ENCODE assay signal across 12 cellular contexts in genomic region chr1:211695135-211695816, GRCh38. TPM values are rescaled to one million over a fixed set of nuclear protein-coding genes. Genes with fewer than 3 reads are reported as not detected.
DNase-seq lines count a peak whose midpoint lies in the region; ATAC-seq and TF ChIP-seq lines count a peak whose summit lies in the region.
"Had no signal": no experiment of that assay in that cellular context is flagged by ENCODE, and none has a peak within 500 bp of the region (broad histone marks: within the 10 kb centered on the region; RNA-seq: fewer than 3 reads in every experiment).

No MANE protein-coding gene starts in this region.

- H3K36me3 ChIP-seq in prostate gland = no peaks in the 10 kb centered on the region
- H3K36me3 ChIP-seq in left ventricle myocardium inferior = no peaks in the 10 kb centered on the region
- no peaks in the 10 kb centered on the region for H3K36me3 ChIP-seq in effector memory CD4-positive, alpha-beta T cell (ENCODE audit: control insufficient read depth, insufficient read depth, low read length)
- H3K36me3 ChIP-seq: gastrocnemius medialis had no signal

- H3K36me3 Mint-ChIP-seq in activated CD8-positive, alpha-beta T cell treated with anti-CD3 and anti-CD28 coated beads for 36 hours (ENCODE audit: low read depth) = no peaks in the 10 kb centered on the region
- H3K36me3 Mint-ChIP-seq: activated naive CD4-positive, alpha-beta T cell treated with anti-CD3 and anti-CD28 coated beads, Interleukin-2, amount 50 U/mL, for 24 hours had no signal

- H3K9me3 Mint-ChIP-seq in activated CD8-positive, alpha-beta T cell treated with anti-CD3 and anti-CD28 coated beads for 36 hours = no peaks in the 10 kb centered on the region
- H3K9me3 Mint-ChIP-seq: activated naive CD4-positive, alpha-beta T cell treated with anti-CD3 and anti-CD28 coated beads, Interleukin-2, amount 50 U/mL, for 24 hours; stimulated activated naive CD8-positive, alpha-beta T cell treated with anti-CD3 and anti-CD28 coated beads, Interleukin-15, Interleukin-2, amounts not matched to agents 100 ng/mL and 50 ng/mL, for 24 hours had no signal

- H3K9me3 ChIP-seq in prostate gland (no peaks in the 10 kb centered on the region), left ventricle myocardium inferior (replicated peaks) (no peaks in the 10 kb centered on the region)
- no peaks in the 10 kb centered on the region for H3K9me3 ChIP-seq in effector memory CD4-positive, alpha-beta T cell (ENCODE audit: control insufficient read depth, low read length)
- H3K9me3 ChIP-seq: gastrocnemius medialis had no signal

- H3K4me1 Mint-ChIP-seq in activated CD8-positive, alpha-beta T cell treated with anti-CD3 and anti-CD28 coated beads for 36 hours (ENCODE audit: low read depth) = peaks cover 24% of the 10 kb centered on the region

- H3K27me3 Mint-ChIP-seq in activated CD8-positive, alpha-beta T cell treated with anti-CD3 and anti-CD28 coated beads for 36 hours = no peaks in the 10 kb centered on the region
- H3K27me3 Mint-ChIP-seq: activated naive CD4-positive, alpha-beta T cell treated with anti-CD3 and anti-CD28 coated beads, Interleukin-2, amount 50 U/mL, for 24 hours; stimulated activated naive CD8-positive, alpha-beta T cell treated with anti-CD3 and anti-CD28 coated beads, Interleukin-15, Interleukin-2, amounts not matched to agents 100 ng/mL and 50 ng/mL, for 24 hours had no signal

- H3K4me1 ChIP-seq in prostate gland (replicated peaks) (no peaks in the 10 kb centered on the region), left ventricle myocardium inferior (peaks cover 11% of the 10 kb centered on the region)
- H3K4me1 ChIP-seq in effector memory CD4-positive, alpha-beta T cell (ENCODE audit: control insufficient read depth, insufficient read depth, low read length, poor library complexity, severe bottlenecking) = no peaks in the 10 kb centered on the region
- H3K4me1 ChIP-seq: gastrocnemius medialis had no signal

- no peak overlapping the region for H3K4me3 Mint-ChIP-seq in activated CD8-positive, alpha-beta T cell treated with anti-CD3 and anti-CD28 coated beads for 36 hours
- H3K4me3 Mint-ChIP-seq: activated naive CD4-positive, alpha-beta T cell treated with anti-CD3 and anti-CD28 coated beads, Interleukin-2, amount 50 U/mL, for 24 hours; stimulated activated naive CD8-positive, alpha-beta T cell treated with anti-CD3 and anti-CD28 coated beads, Interleukin-15, Interleukin-2, amounts not matched to agents 100 ng/mL and 50 ng/mL, for 24 hours had no signal

- no peak overlapping the region for H3K27ac ChIP-seq in prostate gland
- H3K27ac ChIP-seq in left ventricle myocardium inferior (replicated peaks) = no peak overlapping the region
- H3K27ac ChIP-seq in effector memory CD4-positive, alpha-beta T cell (ENCODE audit: insufficient read depth, low read length, poor library complexity, severe bottlenecking) = no peak overlapping the region
- H3K27ac ChIP-seq: gastrocnemius medialis, SK-N-MC had no signal

- intact Hi-C loops in activated CD8-positive, alpha-beta T cell treated with anti-CD3 and anti-CD28 coated beads for 36 hours (cut with micrococcal nuclease) = loop anchor here (5.0 to 10.0 kb wide), 3 partner anchors 137 to 337 kb away; partner anchors contain the start of gene LPGAT1
- intact Hi-C loops in prostate gland (cut with DNase I) = no loop called here
- intact Hi-C loops in left ventricle myocardium inferior (cut with micrococcal nuclease) = loop anchor here (5.0 kb wide), 1 partner anchor 137 kb away; the partner anchor contains the start of gene LPGAT1

- no peak for TF ChIP-seq POLR2A in prostate gland (IDR thresholded peaks at IDR 0.05)

- DNase-seq in GDM1 (lab: John Stamatoyannopoulos, UW) = peak; percentile 64
- DNase-seq in activated CD8-positive, alpha-beta T cell treated with anti-CD3 and anti-CD28 coated beads for 36 hours = peak; percentile 64
- no peak for DNase-seq in prostate gland (ENCODE audit: low spot score)
- DNase-seq in NCI-H748 (lab: John Stamatoyannopoulos, UW; ENCODE audit: unreplicated experiment) = no peak
- DNase-seq in left ventricle myocardium inferior = no peak
- DNase-seq in effector memory CD4-positive, alpha-beta T cell = no peak
- DNase-seq: gastrocnemius medialis had no signal

- CTCF ChIA-PET in activated CD8-positive, alpha-beta T cell treated with anti-CD3 and anti-CD28 coated beads for 36 hours (lab: Charles Lee) = interaction anchor here (2.2 to 13.1 kb wide), 3 partner anchors 14 to 761 kb away, joined by 7 to 185 read pairs (median 30); no protein-coding TSS in a partner anchor

- POLR2A ChIA-PET in activated CD8-positive, alpha-beta T cell treated with anti-CD3 and anti-CD28 coated beads for 36 hours (lab: Charles Lee) = interaction anchor here (0.6 to 1.0 kb wide), 2 partner anchors 21 to 667 kb away, joined by 3 read pairs; no protein-coding TSS in a partner anchor

- H3K27me3 ChIP-seq in prostate gland (replicated peaks; ENCODE audit: insufficient read depth) (no peaks in the 10 kb centered on the region), left ventricle myocardium inferior (ENCODE audit: low read depth) (peaks cover 7% of the 10 kb centered on the region)
- no peaks in the 10 kb centered on the region for H3K27me3 ChIP-seq in effector memory CD4-positive, alpha-beta T cell (replicated peaks; ENCODE audit: control insufficient read depth, insufficient read depth, low read length, poor library complexity, severe bottlenecking)
- H3K27me3 ChIP-seq: gastrocnemius medialis had no signal

- H3K27ac Mint-ChIP-seq in activated CD8-positive, alpha-beta T cell treated with anti-CD3 and anti-CD28 coated beads for 36 hours = no peak overlapping the region
- H3K27ac Mint-ChIP-seq: activated naive CD4-positive, alpha-beta T cell treated with anti-CD3 and anti-CD28 coated beads, Interleukin-2, amount 50 U/mL, for 24 hours; stimulated activated naive CD8-positive, alpha-beta T cell treated with anti-CD3 and anti-CD28 coated beads, Interleukin-15, Interleukin-2, amounts not matched to agents 100 ng/mL and 50 ng/mL, for 24 hours had no signal

- WGBS in prostate gland = 76% methylated on average over 10 of the region's 10 CpGs

- TF ChIP-seq CTCF in activated CD8-positive, alpha-beta T cell treated with anti-CD3 and anti-CD28 coated beads for 36 hours (IDR thresholded peaks at IDR 0.05) = no peak
- TF ChIP-seq CTCF in prostate gland (IDR thresholded peaks at IDR 0.05) (no peak), left ventricle myocardium inferior (IDR thresholded peaks at IDR 0.05; ENCODE audit: borderline replicate concordance) (no peak)

- ATAC-seq in GM19438 (IDR thresholded peaks at IDR 0.05; ENCODE audit: low read depth, unreplicated experiment) = peak; percentile 34
- peak; percentile 39 for ATAC-seq in HG03135 (IDR thresholded peaks at IDR 0.05; ENCODE audit: unreplicated experiment)
- peak; percentile 20 for ATAC-seq in activated CD8-positive, alpha-beta T cell treated with anti-CD3 and anti-CD28 coated beads for 36 hours
- ATAC-seq: gastrocnemius medialis had no signal

- no peak overlapping the region for H3K4me3 ChIP-seq in prostate gland
- H3K4me3 ChIP-seq in left ventricle myocardium inferior = no peak overlapping the region
- no peak overlapping the region for H3K4me3 ChIP-seq in effector memory CD4-positive, alpha-beta T cell (ENCODE audit: insufficient read depth, low read depth, low read length, poor library complexity, severe bottlenecking)
- H3K4me3 ChIP-seq: gastrocnemius medialis, SK-N-MC had no signal

RNA-seq across cellular contexts. Expression of gene NEK2, which starts 19.9 kb away (rescaled TPM):
- total RNA-seq in activated CD8-positive, alpha-beta T cell treated with anti-CD3 and anti-CD28 coated beads for 36 hours = 10 to 100 TPM; 29.9 to 30.0 TPM
- total RNA-seq in prostate gland (1 to 10 TPM; 1.7 to 8.5 TPM), left ventricle myocardium inferior (0.19 TPM)
- total RNA-seq: gastrocnemius medialis had no signal

Comparison
In these comparisons a context has a peak if more than half of its experiments do, and no peak if none do; other contexts are left out.
1. DNase-seq: peak in GDM1 (single experiment) and activated CD8-positive, alpha-beta T cell treated with anti-CD3 and anti-CD28 coated beads for 36 hours (single experiment); none in prostate gland (single experiment), NCI-H748 (single experiment), left ventricle myocardium inferior (single experiment) and effector memory CD4-positive, alpha-beta T cell (0 of 3).
2. Peak in every context shown above with its lines, with median percentiles within 50 percentile points of each other: ATAC-seq.